1 cellular context compared by ENCODE assay signal in genomic region chr12:109310247-109311125, GRCh38.
TF ChIP-seq lines count a peak whose summit lies in the region.

No MANE protein-coding gene starts in this region.

TF ChIP-seq in HEK293, 187 proteins besides CTCF, POLR2A, EP300 and RAD21 (continued from another document and continues in another):
- TF ChIP-seq HIC1 (tag by site-specific recombination; IDR thresholded peaks at IDR 0.05) (peak; percentile 22; the same call in 1 of the 2 replicates), MYNN (tag by site-specific recombination; IDR thresholded peaks at IDR 0.05; ENCODE audit: borderline replicate concordance) (no peak), ZNF223 (tag by site-specific recombination; IDR thresholded peaks at IDR 0.05) (no peak; the same call in 1 of the 2 replicates), ZFP41 (tag by site-specific recombination; IDR thresholded peaks at IDR 0.05; ENCODE audit: borderline replicate concordance) (no peak), ZNF311 (tag by site-specific recombination; IDR thresholded peaks at IDR 0.05; ENCODE audit: borderline replicate concordance) (no peak), ZNF155 (tag by site-specific recombination; IDR thresholded peaks at IDR 0.05) (no peak), TSHZ1 (tag by site-specific recombination; IDR thresholded peaks at IDR 0.05; ENCODE audit: borderline replicate concordance) (no peak), ZNF391 (tag by site-specific recombination; IDR thresholded peaks at IDR 0.05; ENCODE audit: borderline replicate concordance, low read depth) (no peak), ZNF138 (tag by site-specific recombination; IDR thresholded peaks at IDR 0.05; ENCODE audit: borderline replicate concordance) (no peak), MEIS1 (CRISPR knock-in tag; IDR thresholded peaks at IDR 0.05; ENCODE audit: borderline replicate concordance) (no peak), HOXA7 (CRISPR knock-in tag; IDR thresholded peaks at IDR 0.05; ENCODE audit: borderline replicate concordance) (no peak), ZNF514 (tag by site-specific recombination; IDR thresholded peaks at IDR 0.05) (no peak), BCL11B (tag by site-specific recombination; IDR thresholded peaks at IDR 0.05; ENCODE audit: low read depth) (no peak), KLF9 (tag by site-specific recombination; IDR thresholded peaks at IDR 0.05; ENCODE audit: low read depth) (peak; percentile 70), ZNF214 (tag by site-specific recombination; IDR thresholded peaks at IDR 0.05; ENCODE audit: borderline replicate concordance) (no peak), ZNF398 (tag by site-specific recombination; IDR thresholded peaks at IDR 0.05) (peak; percentile 68), ZNF2 (tag by site-specific recombination; IDR thresholded peaks at IDR 0.05) (peak; percentile 68), ZNF529 (tag by site-specific recombination; IDR thresholded peaks at IDR 0.05; ENCODE audit: insufficient replicate concordance) (no peak), ZBTB6 (tag by site-specific recombination; IDR thresholded peaks at IDR 0.05) (peak; percentile 74; the same call in 1 of the 2 replicates), ZNF837 (tag by site-specific recombination; IDR thresholded peaks at IDR 0.05) (no peak), IKZF3 (tag by site-specific recombination; IDR thresholded peaks at IDR 0.05) (no peak), ZSCAN30 (tag by site-specific recombination; IDR thresholded peaks at IDR 0.05) (no peak; the same call in 1 of the 2 replicates), ZNF404 (tag by site-specific recombination; IDR thresholded peaks at IDR 0.05) (no peak), ZNF660 (tag by site-specific recombination; IDR thresholded peaks at IDR 0.05) (no peak), ZNF433 (tag by site-specific recombination; IDR thresholded peaks at IDR 0.05; ENCODE audit: low read depth) (no peak), ZFP37 (tag by site-specific recombination; IDR thresholded peaks at IDR 0.05) (peak; percentile 46; the same call in 1 of the 2 replicates), ATF2 (tag by site-specific recombination; IDR thresholded peaks at IDR 0.05; ENCODE audit: low read depth) (no peak), PRDM10 (tag by site-specific recombination; IDR thresholded peaks at IDR 0.05) (peak; percentile 54), ZNF776 (tag by site-specific recombination; IDR thresholded peaks at IDR 0.05; ENCODE audit: borderline replicate concordance) (no peak), ZNF518A (tag by site-specific recombination; conservative IDR thresholded peaks at IDR 0.05; ENCODE audit: low read depth) (no peak), FEZF1 (tag by site-specific recombination; IDR thresholded peaks at IDR 0.05) (no peak), ZBTB7A (tag by site-specific recombination; IDR thresholded peaks at IDR 0.05; ENCODE audit: low read depth) (peak; percentile 22; the same call in 1 of the 2 replicates), ZNF174 (tag by site-specific recombination; IDR thresholded peaks at IDR 0.05) (no peak), TCF7L2 (IDR thresholded peaks at IDR 0.05; ENCODE audit: borderline replicate concordance, low read depth, low read length) (no peak), ZNF830 (tag by site-specific recombination; IDR thresholded peaks at IDR 0.05; ENCODE audit: low read depth) (no peak), ZNF10 (tag by site-specific recombination; IDR thresholded peaks at IDR 0.05) (peak; percentile 72; the same call in 1 of the 2 replicates), ZNF621 (tag by site-specific recombination; IDR thresholded peaks at IDR 0.05) (no peak), YY2 (tag by site-specific recombination; IDR thresholded peaks at IDR 0.05) (no peak), ZNF488 (tag by site-specific recombination; IDR thresholded peaks at IDR 0.05) (no peak), KLF8 (tag by site-specific recombination; IDR thresholded peaks at IDR 0.05) (peak; percentile 46; the same call in 1 of the 2 replicates), ZNF23 (tag by site-specific recombination; IDR thresholded peaks at IDR 0.05; ENCODE audit: borderline replicate concordance) (no peak), GLIS1 (tag by site-specific recombination; IDR thresholded peaks at IDR 0.05) (peak; percentile 84), ZFP69B (tag by site-specific recombination; IDR thresholded peaks at IDR 0.05) (0 out of 2 replicates have a peak, but pooled peaks have one; percentile 67)
